In the genomic region with DNA sequence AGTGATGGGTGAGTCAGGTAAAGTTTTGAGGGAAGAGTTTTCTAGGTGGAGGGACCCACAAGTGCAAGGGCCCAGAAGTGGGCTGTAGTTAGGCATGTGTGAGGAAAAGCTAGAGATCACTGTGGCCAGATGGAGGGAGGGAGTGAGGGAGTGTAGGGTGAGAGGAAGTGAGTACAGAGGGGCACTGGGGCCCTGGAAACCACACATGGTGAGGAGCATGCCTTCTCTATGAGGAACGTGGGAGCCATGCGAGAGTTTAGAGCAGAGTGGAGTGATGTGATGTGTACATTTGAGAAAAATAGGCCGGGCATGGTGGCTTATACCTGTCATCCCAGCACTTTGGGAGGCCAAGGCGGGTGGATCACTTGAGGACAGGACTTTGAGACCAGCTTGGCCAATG, we compare ENCODE assay signal across 1 cellular context.
TF ChIP-seq lines count a peak whose summit lies in the region.

No MANE protein-coding gene starts in this region.

TF ChIP-seq in H1, 55 proteins besides CTCF, POLR2A, EP300 and RAD21 (continued from another document):
- TF ChIP-seq, protein P1, sequence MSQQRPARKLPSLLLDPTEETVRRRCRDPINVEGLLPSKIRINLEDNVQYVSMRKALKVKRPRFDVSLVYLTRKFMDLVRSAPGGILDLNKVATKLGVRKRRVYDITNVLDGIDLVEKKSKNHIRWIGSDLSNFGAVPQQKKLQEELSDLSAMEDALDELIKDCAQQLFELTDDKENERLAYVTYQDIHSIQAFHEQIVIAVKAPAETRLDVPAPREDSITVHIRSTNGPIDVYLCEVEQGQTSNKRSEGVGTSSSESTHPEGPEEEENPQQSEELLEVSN (IDR thresholded peaks at IDR 0.05) = no peak
- TF ChIP-seq BRCA1 (IDR thresholded peaks at IDR 0.05; ENCODE audit: low read depth, low read length) = no peak
- TF ChIP-seq RBBP5 (IDR thresholded peaks at IDR 0.05; ENCODE audit: borderline replicate concordance, low read depth, low read length) = no peak
- TF ChIP-seq SP1 (IDR thresholded peaks at IDR 0.05; ENCODE audit: low read depth, low read length) = no peak
- no peak for TF ChIP-seq POU5F1 (IDR thresholded peaks at IDR 0.05; ENCODE audit: low read depth, low read length)
- TF ChIP-seq HDAC6 (IDR thresholded peaks at IDR 0.05; ENCODE audit: low read depth, low read length) = no peak
- no peak for TF ChIP-seq CBX5 (IDR thresholded peaks at IDR 0.05; ENCODE audit: low read depth, low read length)
- TF ChIP-seq, protein P2, sequence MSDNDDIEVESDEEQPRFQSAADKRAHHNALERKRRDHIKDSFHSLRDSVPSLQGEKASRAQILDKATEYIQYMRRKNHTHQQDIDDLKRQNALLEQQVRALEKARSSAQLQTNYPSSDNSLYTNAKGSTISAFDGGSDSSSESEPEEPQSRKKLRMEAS (IDR thresholded peaks at IDR 0.05) = no peak
- no peak for TF ChIP-seq CHD2 (IDR thresholded peaks at IDR 0.05; ENCODE audit: low read length)
- TF ChIP-seq SRF (IDR thresholded peaks at IDR 0.05; ENCODE audit: low read depth, low read length) = no peak
- TF ChIP-seq CHD1 (IDR thresholded peaks at IDR 0.05; ENCODE audit: low read depth, low read length) = no peak
- TF ChIP-seq, protein P3, sequence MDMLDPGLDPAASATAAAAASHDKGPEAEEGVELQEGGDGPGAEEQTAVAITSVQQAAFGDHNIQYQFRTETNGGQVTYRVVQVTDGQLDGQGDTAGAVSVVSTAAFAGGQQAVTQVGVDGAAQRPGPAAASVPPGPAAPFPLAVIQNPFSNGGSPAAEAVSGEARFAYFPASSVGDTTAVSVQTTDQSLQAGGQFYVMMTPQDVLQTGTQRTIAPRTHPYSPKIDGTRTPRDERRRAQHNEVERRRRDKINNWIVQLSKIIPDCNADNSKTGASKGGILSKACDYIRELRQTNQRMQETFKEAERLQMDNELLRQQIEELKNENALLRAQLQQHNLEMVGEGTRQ (IDR thresholded peaks at IDR 0.05; ENCODE audit: low read length) = no peak
- TF ChIP-seq CBX8 (IDR thresholded peaks at IDR 0.05; ENCODE audit: borderline replicate concordance, low read depth, low read length) = no peak
- TF ChIP-seq SIX5 (IDR thresholded peaks at IDR 0.05; ENCODE audit: low read depth, low read length) = no peak
- no peak for TF ChIP-seq RXRA (IDR thresholded peaks at IDR 0.05; ENCODE audit: insufficient read depth, low read depth, low read length)
- no peak for TF ChIP-seq SIRT6 (IDR thresholded peaks at IDR 0.05; ENCODE audit: low read length)
- TF ChIP-seq TEAD4 (IDR thresholded peaks at IDR 0.05; ENCODE audit: low read depth, low read length) = no peak
- no peak for TF ChIP-seq TBP (IDR thresholded peaks at IDR 0.05; ENCODE audit: low read depth, low read length)
TF ChIP-seq in H1: peak in this region for 0.
